In genomic region chr2:105797298-105797819, GRCh38 we compare ENCODE assay signal across 8 cellular contexts. TPM values are rescaled to one million over a fixed set of nuclear protein-coding genes. Genes with fewer than 3 reads are reported as not detected.
DNase-seq lines count a peak whose midpoint lies in the region; ATAC-seq and TF ChIP-seq lines count a peak whose summit lies in the region.

No MANE protein-coding gene starts in this region.

- TF ChIP-seq CTCF in fibroblast of lung (conservative IDR thresholded peaks at IDR 0.05 in 1 of 2, IDR thresholded peaks at IDR 0.05 in 1 of 2; ENCODE audit: low read depth in 1 of 2, low read length in 2 of 2) (no peak), spleen (IDR thresholded peaks at IDR 0.05 in 8 of 11, conservative IDR thresholded peaks at IDR 0.05 in 3 of 11) (no peak), PC-3 (conservative IDR thresholded peaks at IDR 0.05; ENCODE audit: low read depth, low read length) (no peak)

- no peaks in the 10 kb centered on the region for H3K9me2 ChIP-seq in PC-3 (replicated peaks; ENCODE audit: low read length)

- peaks cover 3% of the 10 kb centered on the region for H3F3A ChIP-seq in PC-3 (ENCODE audit: low read length, unreplicated experiment)

- WGBS in spleen, 5 donors, result 15 to 23% (median 18%) methylated on average over 7 of the region's 7 CpGs

- BruUV-seq in PC-3 (replicated peaks; lab: Mats Ljungman, UMichigan), result no TSS peak

- H3K4me1 ChIP-seq in fibroblast of lung (ENCODE audit: control insufficient read depth, extremely low read depth, insufficient read depth, low read length), result peaks cover 18% of the 10 kb centered on the region
- H3K4me1 ChIP-seq in spleen, result peaks cover 74 to 100% (median 98%) of the 10 kb centered on the region in 6 donors
- peaks cover 16% of the 10 kb centered on the region for H3K4me1 ChIP-seq in PC-3 (ENCODE audit: insufficient read depth, low read length)

- H3K27ac ChIP-seq in fibroblast of lung (ENCODE audit: insufficient read depth, low read length) (peak overlapping the region; percentile 43), spleen (peak overlapping the region; percentile 59 to 93 (median 90)), PC-3 (ENCODE audit: low read length) (no peak overlapping the region)

- H3K4me2 ChIP-seq in fibroblast of lung (ENCODE audit: extremely low read depth, insufficient read depth, low read length), result no peak overlapping the region
- no peak overlapping the region for H3K4me2 ChIP-seq in PC-3 (ENCODE audit: low read length)

- DNase-seq in activated effector memory CD4-positive, alpha-beta T cell treated with anti-CD3 and anti-CD28 coated beads, Interleukin-2, amount 50 U/mL, for 16 hours, result peak; percentile 72
- no peak for DNase-seq in activated effector memory CD4-positive, alpha-beta T cell treated with Interleukin-2 at 50 U/mL for 16 hours
- peak; percentile 77 for DNase-seq in RPMI8226
- DNase-seq in fibroblast of lung (ENCODE audit: low read depth in 2 of 2), result peak in 1 of 2 donors; percentile 47
- DNase-seq in spleen, result no peak
- DNase-seq in D341Med (ENCODE audit: low spot score), result no peak
- no peak for DNase-seq in PC-3

- H3K36me3 ChIP-seq in fibroblast of lung (ENCODE audit: control insufficient read depth, insufficient read depth, low read length) (no peaks in the 10 kb centered on the region), spleen (no peaks in the 10 kb centered on the region), PC-3 (ENCODE audit: low read depth, low read length) (no peaks in the 10 kb centered on the region)

- no peaks in the 10 kb centered on the region for H4K20me1 ChIP-seq in fibroblast of lung (ENCODE audit: control insufficient read depth, extremely low read depth, insufficient read depth, low read length)
- no peaks in the 10 kb centered on the region; the same call in 1 of the 2 replicates for H4K20me1 ChIP-seq in PC-3 (ENCODE audit: low read length)

- H2AFZ ChIP-seq in fibroblast of lung (ENCODE audit: low read length) (no peak overlapping the region), PC-3 (ENCODE audit: low read length) (no peak overlapping the region)

- H3K27me3 ChIP-seq in fibroblast of lung (ENCODE audit: control insufficient read depth, insufficient read depth, low read length), result no peaks in the 10 kb centered on the region
- H3K27me3 ChIP-seq in spleen (replicated peaks in 1 of 7), result no peaks in the 10 kb centered on the region
- H3K27me3 ChIP-seq in PC-3 (ENCODE audit: low read length), result no peaks in the 10 kb centered on the region

- no peaks in the 10 kb centered on the region for H3K9me3 ChIP-seq in fibroblast of lung (ENCODE audit: control insufficient read depth, insufficient read depth, low read depth, low read length)
- no peaks in the 10 kb centered on the region for H3K9me3 ChIP-seq in spleen
- H3K9me3 ChIP-seq in PC-3 (ENCODE audit: low read length), result no peaks in the 10 kb centered on the region

- no peak for TF ChIP-seq POLR2A in spleen (IDR thresholded peaks at IDR 0.05)

- H3K79me2 ChIP-seq in fibroblast of lung (ENCODE audit: control insufficient read depth, insufficient read depth, low read length), result peaks cover 23% of the 10 kb centered on the region
- peaks cover 58% of the 10 kb centered on the region for H3K79me2 ChIP-seq in PC-3 (ENCODE audit: low read length)

- ATAC-seq in HG02938 (IDR thresholded peaks at IDR 0.05; ENCODE audit: unreplicated experiment), result peak; percentile 45
- ATAC-seq in PC-3, result no peak

- POLR2A ChIA-PET in PC-3 (lab: Charles Lee; ENCODE audit: unreplicated experiment), result no interaction called here

- H3K9ac ChIP-seq in fibroblast of lung (ENCODE audit: insufficient read depth, low read length), result no peak overlapping the region
- no peak overlapping the region for H3K9ac ChIP-seq in PC-3 (ENCODE audit: low read length)

- intact Hi-C loops in spleen (cut with DNase I; ENCODE audit: low total_unique reads), result no loop called here
- intact Hi-C loops in PC-3 (cut with micrococcal nuclease), result no loop called here

- CTCF ChIA-PET in PC-3 (lab: Charles Lee), result no interaction called here

- H3K4me3 ChIP-seq in fibroblast of lung (replicated peaks in 1 of 4; ENCODE audit: control extremely low read depth in 1 of 4, insufficient read depth in 1 of 4, low read depth in 3 of 4, low read length in 4 of 4), result no peak overlapping the region
- H3K4me3 ChIP-seq in spleen, result peak overlapping the region in 3 of 8 donors; percentile 1 to 50 (median 3)
- no peak overlapping the region for H3K4me3 ChIP-seq in PC-3 (ENCODE audit: low read length)

RNA-seq across cellular contexts. Expression of gene NCK2, which starts 52.6 kb away (rescaled TPM):
- total RNA-seq in fibroblast of lung, result 25.4 and 30.8 TPM in 2 replicates
- polyA plus RNA-seq in fibroblast of lung, result 20.3 and 51.3 TPM in 2 replicates
- polyA plus RNA-seq in fibroblast of lung (2012), result 17.1 and 39.3 TPM in 2 replicates
- 2.0 and 52.0 TPM in 2 replicates for polyA minus RNA-seq in fibroblast of lung (ENCODE audit: low replicate concordance)
- 100 to 1,000 TPM in 2 of 7 donors, 10 to 100 TPM in 5; 50.3 to 106 (median 82.9) TPM for total RNA-seq in spleen
- polyA plus RNA-seq in spleen, result 10 to 100 TPM; 21.5 to 32.1 (median 30.0) TPM
- 45.4 and 68.8 TPM in 2 replicates for total RNA-seq in PC-3 (2014; rRNA removed)

Comparison
In these comparisons a context has a peak if more than half of its experiments do, and no peak if none do; other contexts are left out.
1. DNase-seq: peak in activated effector memory CD4-positive, alpha-beta T cell treated with anti-CD3 and anti-CD28 coated beads, Interleukin-2, amount 50 U/mL, for 16 hours (single experiment) and RPMI8226 (single experiment); none in activated effector memory CD4-positive, alpha-beta T cell treated with Interleukin-2 at 50 U/mL for 16 hours (single experiment), spleen (single experiment), D341Med (single experiment) and PC-3 (single experiment).